ENCODE assay signal across 7 cellular contexts in the genomic region with DNA sequence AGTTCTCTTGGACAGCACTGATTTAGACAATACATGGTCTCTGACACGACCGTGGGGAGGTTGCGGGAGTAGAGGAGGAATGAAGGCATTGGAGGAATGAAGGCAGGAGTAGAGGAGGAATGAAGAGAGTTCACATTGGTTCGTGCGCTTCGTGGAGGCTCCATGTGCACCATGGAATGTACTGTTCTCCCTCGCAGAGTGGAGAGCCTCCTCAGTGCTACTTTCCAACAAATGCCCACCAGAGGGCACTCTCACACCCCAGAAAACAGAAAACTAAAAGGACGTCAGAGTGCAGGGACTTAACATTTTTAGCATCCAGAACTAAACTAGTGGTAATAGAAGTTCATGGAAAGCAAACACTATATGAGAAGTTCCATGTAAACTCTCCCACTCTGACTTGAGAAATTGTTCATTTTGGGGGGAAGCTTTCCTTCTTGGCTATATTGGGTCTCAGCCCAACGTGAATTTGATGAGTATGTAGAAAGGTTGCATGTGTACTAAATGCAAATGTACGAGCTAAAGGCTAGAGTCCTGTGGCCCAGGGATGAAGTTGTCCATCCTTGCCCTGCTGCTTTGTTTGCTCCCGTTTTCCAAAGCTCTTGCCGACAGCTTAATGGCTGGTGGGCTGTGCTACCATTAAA.
DNase-seq lines count a peak whose midpoint lies in the region; ATAC-seq, FAIRE-seq and TF ChIP-seq lines count a peak whose summit lies in the region.

No MANE protein-coding gene starts in this region.

- no peak overlapping the region for H3K4me3 Mint-ChIP-seq in endodermal cell

- no peaks in the 10 kb centered on the region for H3K4me1 Mint-ChIP-seq in endodermal cell

- intact Hi-C loops in upper lobe of right lung (cut with DNase I) = no loop called here

- no peak overlapping the region for H3K4me3 ChIP-seq in endodermal cell (ENCODE audit: low read length)
- no peak overlapping the region for H3K4me3 ChIP-seq in upper lobe of right lung

- peaks cover 41% of the 10 kb centered on the region for H3K27me3 ChIP-seq in endodermal cell (ENCODE audit: control insufficient read depth, insufficient read depth, low read length, poor library complexity, severe bottlenecking)
- peaks cover 10% of the 10 kb centered on the region for H3K27me3 ChIP-seq in upper lobe of right lung

- H3K9me3 ChIP-seq in endodermal cell (ENCODE audit: control insufficient read depth, low read length) (no peaks in the 10 kb centered on the region), upper lobe of right lung (no peaks in the 10 kb centered on the region)

- 30 to 43% methylated on average over 5 to 12 of the region's 12 CpGs for WGBS in endodermal cell (ENCODE audit: insufficient coverage in 1 of 2, insufficient read length in 1 of 2), 2 experiments

- peak; percentile 73 for FAIRE-seq in G401.6 (lab: Jason Lieb, UNC)

- H3K27me3 Mint-ChIP-seq in endodermal cell (ENCODE audit: insufficient read depth) = peaks cover 65% of the 10 kb centered on the region

- H3K27ac Mint-ChIP-seq in endodermal cell = no peak overlapping the region

- ATAC-seq in GM21619 (IDR thresholded peaks at IDR 0.05; ENCODE audit: unreplicated experiment) = peak; percentile 80
- peak; percentile 99 for ATAC-seq in SK-N-SH treated with all-trans-retinoic acid at 6 μM for 48 hours
- peak; percentile 88 for ATAC-seq in upper lobe of right lung

- no peaks in the 10 kb centered on the region for H3K36me3 Mint-ChIP-seq in endodermal cell (ENCODE audit: low read depth)

- H3K27ac ChIP-seq in endodermal cell (ENCODE audit: low read depth, low read length) (no peak overlapping the region), upper lobe of right lung (no peak overlapping the region)

- H3K9me3 Mint-ChIP-seq in endodermal cell = no peaks in the 10 kb centered on the region

- H3K36me3 ChIP-seq in endodermal cell (ENCODE audit: control insufficient read depth, insufficient read depth, low read length) = no peaks in the 10 kb centered on the region
- H3K36me3 ChIP-seq in upper lobe of right lung = no peaks in the 10 kb centered on the region

- H3K4me1 ChIP-seq in endodermal cell (ENCODE audit: control insufficient read depth, insufficient read depth, low read length) (no peaks in the 10 kb centered on the region), upper lobe of right lung (no peaks in the 10 kb centered on the region)

- H3K9ac ChIP-seq in endodermal cell (ENCODE audit: extremely low read depth, low read length, poor library complexity, severe bottlenecking) = no peak overlapping the region

- TF ChIP-seq CTCF in endodermal cell (conservative IDR thresholded peaks at IDR 0.05) (peak; percentile 91), upper lobe of right lung (IDR thresholded peaks at IDR 0.05) (peak; percentile 70)

- DNase-seq in MV-4-11 (lab: John Stamatoyannopoulos, UW) = peak; percentile 24
- peak; percentile 90 for DNase-seq in endodermal cell
- DNase-seq in middle frontal gyrus (ENCODE audit: extremely low spot score, low spot score) = peak; percentile 53
- no peak for DNase-seq in upper lobe of right lung

TF ChIP-seq in SK-N-SH treated with all-trans-retinoic acid at 6 μM for 48 hours, 23 proteins besides CTCF, POLR2A, EP300 and RAD21:
- no peak for TF ChIP-seq ARNTL (CRISPR knock-in tag; IDR thresholded peaks at IDR 0.05; ENCODE audit: borderline replicate concordance, low read depth)
- TF ChIP-seq ZFP30 (CRISPR knock-in tag; IDR thresholded peaks at IDR 0.05) = no peak
- TF ChIP-seq, protein P1, sequence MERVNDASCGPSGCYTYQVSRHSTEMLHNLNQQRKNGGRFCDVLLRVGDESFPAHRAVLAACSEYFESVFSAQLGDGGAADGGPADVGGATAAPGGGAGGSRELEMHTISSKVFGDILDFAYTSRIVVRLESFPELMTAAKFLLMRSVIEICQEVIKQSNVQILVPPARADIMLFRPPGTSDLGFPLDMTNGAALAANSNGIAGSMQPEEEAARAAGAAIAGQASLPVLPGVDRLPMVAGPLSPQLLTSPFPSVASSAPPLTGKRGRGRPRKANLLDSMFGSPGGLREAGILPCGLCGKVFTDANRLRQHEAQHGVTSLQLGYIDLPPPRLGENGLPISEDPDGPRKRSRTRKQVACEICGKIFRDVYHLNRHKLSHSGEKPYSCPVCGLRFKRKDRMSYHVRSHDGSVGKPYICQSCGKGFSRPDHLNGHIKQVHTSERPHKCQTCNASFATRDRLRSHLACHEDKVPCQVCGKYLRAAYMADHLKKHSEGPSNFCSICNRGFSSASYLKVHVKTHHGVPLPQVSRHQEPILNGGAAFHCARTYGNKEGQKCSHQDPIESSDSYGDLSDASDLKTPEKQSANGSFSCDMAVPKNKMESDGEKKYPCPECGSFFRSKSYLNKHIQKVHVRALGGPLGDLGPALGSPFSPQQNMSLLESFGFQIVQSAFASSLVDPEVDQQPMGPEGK (CRISPR knock-in tag; IDR thresholded peaks at IDR 0.05; ENCODE audit: borderline replicate concordance) = no peak
- TF ChIP-seq, protein P2, sequence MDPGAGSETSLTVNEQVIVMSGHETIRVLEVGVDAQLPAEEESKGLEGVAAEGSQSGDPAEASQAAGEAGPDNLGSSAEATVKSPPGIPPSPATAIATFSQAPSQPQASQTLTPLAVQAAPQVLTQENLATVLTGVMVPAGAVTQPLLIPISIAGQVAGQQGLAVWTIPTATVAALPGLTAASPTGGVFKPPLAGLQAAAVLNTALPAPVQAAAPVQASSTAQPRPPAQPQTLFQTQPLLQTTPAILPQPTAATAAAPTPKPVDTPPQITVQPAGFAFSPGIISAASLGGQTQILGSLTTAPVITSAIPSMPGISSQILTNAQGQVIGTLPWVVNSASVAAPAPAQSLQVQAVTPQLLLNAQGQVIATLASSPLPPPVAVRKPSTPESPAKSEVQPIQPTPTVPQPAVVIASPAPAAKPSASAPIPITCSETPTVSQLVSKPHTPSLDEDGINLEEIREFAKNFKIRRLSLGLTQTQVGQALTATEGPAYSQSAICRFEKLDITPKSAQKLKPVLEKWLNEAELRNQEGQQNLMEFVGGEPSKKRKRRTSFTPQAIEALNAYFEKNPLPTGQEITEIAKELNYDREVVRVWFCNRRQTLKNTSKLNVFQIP (CRISPR knock-in tag; IDR thresholded peaks at IDR 0.05; ENCODE audit: borderline replicate concordance, low read depth) = no peak
- no peak for TF ChIP-seq ZC3H10 (CRISPR knock-in tag; IDR thresholded peaks at IDR 0.05)
- no peak for TF ChIP-seq RARB (CRISPR knock-in tag; IDR thresholded peaks at IDR 0.05)
